Comparison of ENCODE assay signal across 22 cellular contexts in the genomic region with DNA sequence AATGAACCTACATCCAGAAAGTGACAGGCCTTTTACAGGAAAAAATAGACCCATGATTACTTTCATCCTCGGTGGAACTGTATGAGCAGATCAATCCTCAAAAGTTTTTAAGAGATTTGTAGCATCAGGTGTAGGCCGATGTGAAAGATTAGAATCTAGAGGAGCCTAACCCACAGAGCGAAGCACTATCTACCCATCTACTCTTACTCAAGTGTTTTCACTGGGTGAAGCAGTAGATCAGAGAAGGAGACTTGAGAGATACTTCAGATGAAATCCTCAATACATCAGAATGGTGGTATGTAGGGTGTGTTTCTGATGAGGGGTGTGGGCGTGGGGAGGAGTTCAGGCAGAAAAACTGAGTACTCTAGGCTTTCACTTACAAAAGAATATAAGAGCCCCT.
DNase-seq lines count a peak whose midpoint lies in the region; ATAC-seq and TF ChIP-seq lines count a peak whose summit lies in the region.
"Had no signal": no experiment of that assay in that cellular context is flagged by ENCODE, and none has a peak within 500 bp of the region (broad histone marks: within the 10 kb centered on the region; RNA-seq: fewer than 3 reads in every experiment).

No MANE protein-coding gene starts in this region.

- POLR2A ChIA-PET in activated CD4-positive, alpha-beta T cell treated with anti-CD3 and anti-CD28 coated beads for 36 hours (lab: Charles Lee): no interaction called here

- no peaks in the 10 kb centered on the region for H3K9me3 Mint-ChIP-seq in activated CD4-positive, alpha-beta T cell treated with anti-CD3 and anti-CD28 coated beads for 36 hours (ENCODE audit: low read depth)
- H3K9me3 Mint-ChIP-seq: CD14-positive monocyte; CD4-positive, alpha-beta memory T cell; CD8-positive, alpha-beta memory T cell had no signal

- H3K4me1 Mint-ChIP-seq in activated CD4-positive, alpha-beta T cell treated with anti-CD3 and anti-CD28 coated beads for 36 hours: no peaks in the 10 kb centered on the region
- H3K4me1 Mint-ChIP-seq: CD14-positive monocyte; CD4-positive, alpha-beta memory T cell; CD4-positive, CD25-positive, alpha-beta regulatory T cell; CD8-positive, alpha-beta memory T cell had no signal

- H3K79me2 ChIP-seq in DND-41 (ENCODE audit: insufficient read depth, low read length): 0 out of 2 replicates have a peak, but pooled peaks cover 2% of the 10 kb centered on the region

- H3K4me3 ChIP-seq in DND-41 (ENCODE audit: low read depth in 1 of 2, low read length in 2 of 2): no peak overlapping the region
- H3K4me3 ChIP-seq in Jurkat, Clone E6-1 (ENCODE audit: low read length): no peak overlapping the region
- H3K4me3 ChIP-seq: BLaER1, GM12878 had no signal

- H3K36me3 Mint-ChIP-seq in activated CD4-positive, alpha-beta T cell treated with anti-CD3 and anti-CD28 coated beads for 36 hours (ENCODE audit: low read depth): no peaks in the 10 kb centered on the region
- H3K36me3 Mint-ChIP-seq: CD4-positive, alpha-beta memory T cell; CD4-positive, CD25-positive, alpha-beta regulatory T cell had no signal

- peak; percentile 19 for ATAC-seq in activated CD4-positive, alpha-beta T cell treated with anti-CD3 and anti-CD28 coated beads for 36 hours
- peak; percentile 78 for ATAC-seq in DND-41 (ENCODE audit: insufficient read depth, low read depth)
- ATAC-seq: GM12878 had no signal

- intact Hi-C loops in activated CD4-positive, alpha-beta T cell treated with anti-CD3 and anti-CD28 coated beads for 36 hours (cut with DNase I, micrococcal nuclease): no loop called here

- no peaks in the 10 kb centered on the region for H3K27me3 ChIP-seq in DND-41 (ENCODE audit: insufficient read depth, low read length, poor library complexity)
- H3K27me3 ChIP-seq: BE2C, BLaER1 had no signal

- no peak overlapping the region for H3K4me3 Mint-ChIP-seq in activated CD4-positive, alpha-beta T cell treated with anti-CD3 and anti-CD28 coated beads for 36 hours
- H3K4me3 Mint-ChIP-seq: CD14-positive monocyte; CD4-positive, alpha-beta memory T cell; CD4-positive, CD25-positive, alpha-beta regulatory T cell; CD8-positive, alpha-beta memory T cell had no signal

- TF ChIP-seq CTCF in DND-41 (IDR thresholded peaks at IDR 0.05; ENCODE audit: borderline replicate concordance, extremely low read depth, low read length, poor library complexity, severe bottlenecking): no peak

- H2AFZ ChIP-seq in DND-41 (ENCODE audit: low read depth, low read length): no peak overlapping the region

- no peak overlapping the region for H3K4me2 ChIP-seq in DND-41 (ENCODE audit: insufficient read depth, low read length)
- H3K4me2 ChIP-seq: BLaER1 had no signal

- peak; percentile 8 for DNase-seq in activated CD4-positive, alpha-beta T cell treated with anti-CD3 and anti-CD28 coated beads for 36 hours
- no peak for DNase-seq in activated CD4-positive, alpha-beta T cell treated with anti-CD3 and anti-CD28 coated beads, Interleukin-2, amount 50 U/mL, for 4 hours
- DNase-seq in DND-41 (no peak), DMS153 treated with DMSO at 0.1 percent for 48 hours (lab: John Stamatoyannopoulos, UW; ENCODE audit: unreplicated experiment) (no peak)
- DNase-seq in Jurkat, Clone E6-1 (ENCODE audit: low read depth, low spot score): peak; percentile 57
- no peak for DNase-seq in activated naive CD4-positive, alpha-beta T cell (lab: John Stamatoyannopoulos, UW)
- DNase-seq: 8988T; ACHN; BE2C; C1 segment of cervical spinal cord; CD4-positive, alpha-beta memory T cell; CD4-positive, CD25-positive, alpha-beta regulatory T cell; CD8-positive, alpha-beta memory T cell; COR-L47; DMS 273 treated with DMSO at 0.1 percent for 48 hours; DMS153; DMS79 treated with DMSO at 0.1 percent for 48 hours; EL; GDM1 had no signal

- no peak overlapping the region for H3K27ac Mint-ChIP-seq in activated CD4-positive, alpha-beta T cell treated with anti-CD3 and anti-CD28 coated beads for 36 hours
- H3K27ac Mint-ChIP-seq: CD14-positive monocyte; CD4-positive, alpha-beta memory T cell; CD4-positive, CD25-positive, alpha-beta regulatory T cell; CD8-positive, alpha-beta memory T cell had no signal

- no peaks in the 10 kb centered on the region for H3K36me3 ChIP-seq in DND-41 (ENCODE audit: insufficient read depth, low read length)
- H3K36me3 ChIP-seq: BE2C, BLaER1 had no signal

- CTCF ChIA-PET in activated CD4-positive, alpha-beta T cell treated with anti-CD3 and anti-CD28 coated beads for 36 hours (lab: Charles Lee): interaction anchor here (0.6 to 0.7 kb wide), 2 partner anchors 10 to 108 kb away, joined by 3 to 6 read pairs; no protein-coding TSS in a partner anchor

- no peak overlapping the region for H3K27ac ChIP-seq in DND-41 (ENCODE audit: low read length)
- H3K27ac ChIP-seq: BLaER1 had no signal

- H3K27me3 Mint-ChIP-seq in activated CD4-positive, alpha-beta T cell treated with anti-CD3 and anti-CD28 coated beads for 36 hours: no peaks in the 10 kb centered on the region
- H3K27me3 Mint-ChIP-seq: CD4-positive, alpha-beta memory T cell; CD4-positive, CD25-positive, alpha-beta regulatory T cell; CD8-positive, alpha-beta memory T cell had no signal

- H3K4me1 ChIP-seq in DND-41 (ENCODE audit: insufficient read depth, low read length): no peaks in the 10 kb centered on the region
- H3K4me1 ChIP-seq: BE2C, BLaER1 had no signal

- H3K9me3 ChIP-seq in DND-41 (ENCODE audit: insufficient read depth, low read length, severe bottlenecking): no peaks in the 10 kb centered on the region
- H3K9me3 ChIP-seq: BE2C, BLaER1 had no signal

- H4K20me1 ChIP-seq in DND-41 (ENCODE audit: insufficient read depth, low read length): no peaks in the 10 kb centered on the region
- H4K20me1 ChIP-seq: BLaER1 had no signal

- no peak overlapping the region for H3K9ac ChIP-seq in DND-41 (ENCODE audit: low read depth, low read length)
- H3K9ac ChIP-seq: BLaER1 had no signal

Comparison
In these comparisons a context has a peak if more than half of its experiments do, and no peak if none do; other contexts are left out.
1. DNase-seq: peak in activated CD4-positive, alpha-beta T cell treated with anti-CD3 and anti-CD28 coated beads for 36 hours (single experiment) and Jurkat, Clone E6-1 (single experiment); none in activated CD4-positive, alpha-beta T cell treated with anti-CD3 and anti-CD28 coated beads, Interleukin-2, amount 50 U/mL, for 4 hours (0 of 2), DND-41 (single experiment), activated naive CD4-positive, alpha-beta T cell (0 of 4) and DMS153 treated with DMSO at 0.1 percent for 48 hours (single experiment).